22 cellular contexts compared by ENCODE assay signal in genomic region chr14:52233693-52234092, GRCh38. TPM values are rescaled to one million over a fixed set of nuclear protein-coding genes. Genes with fewer than 3 reads are reported as not detected.
DNase-seq lines count a peak whose midpoint lies in the region; TF ChIP-seq lines count a peak whose summit lies in the region.
"Had no signal": no experiment of that assay in that cellular context is flagged by ENCODE, and none has a peak within 500 bp of the region (broad histone marks: within the 10 kb centered on the region; RNA-seq: fewer than 3 reads in every experiment).

No MANE protein-coding gene starts in this region.

- H3K9me3 ChIP-seq in neutrophil (no peaks in the 10 kb centered on the region), testis (no peaks in the 10 kb centered on the region)
- H3K9me3 ChIP-seq: BLaER1 had no signal

- H3K27me3 ChIP-seq in neutrophil (no peaks in the 10 kb centered on the region), testis (no peaks in the 10 kb centered on the region)
- H3K27me3 ChIP-seq: BLaER1 had no signal

- H3K27ac ChIP-seq in VCaP (peak overlapping the region; percentile 42), neutrophil (peak overlapping the region; percentile 79), testis (no peak overlapping the region)
- H3K27ac ChIP-seq: BLaER1, C4-2B had no signal

- TF ChIP-seq CTCF in VCaP (conservative IDR thresholded peaks at IDR 0.05): no peak
- TF ChIP-seq CTCF in neutrophil (IDR thresholded peaks at IDR 0.05): no peak
- no peak for TF ChIP-seq CTCF in testis (IDR thresholded peaks at IDR 0.05)

- TF ChIP-seq POLR2A in testis (IDR thresholded peaks at IDR 0.05): no peak

- intact Hi-C loops in testis (cut with DNase I; ENCODE audit: low total_unique reads): no loop called here

- H3K4me1 ChIP-seq in neutrophil (ENCODE audit: control insufficient read depth in 1 of 2, insufficient read depth in 1 of 2, low read depth in 1 of 2, low read length in 1 of 2) (peaks cover 39 to 48% of the 10 kb centered on the region in 2 experiments), testis (no peaks in the 10 kb centered on the region)

- H3K4me3 ChIP-seq in neutrophil (ENCODE audit: low read depth in 1 of 2, low read length in 1 of 2) (no peak overlapping the region), testis (no peak overlapping the region)
- H3K4me3 ChIP-seq: BLaER1, GM12878, GM23338 had no signal

- H3K36me3 ChIP-seq in neutrophil: no peaks in the 10 kb centered on the region
- H3K36me3 ChIP-seq in testis (ENCODE audit: low read depth, missing control alignments): no peaks in the 10 kb centered on the region
- H3K36me3 ChIP-seq: BLaER1 had no signal

- WGBS in testis, 2 donors: 74 to 79% methylated on average over 2 of the region's 2 CpGs

- DNase-seq in NCI-H69 (lab: John Stamatoyannopoulos, UW): peak; percentile 39
- DNase-seq in testis: no peak
- no peak for DNase-seq in epidermal melanocyte (ENCODE audit: insufficient read length, low spot score)
- DNase-seq in NAMALWA (ENCODE audit: low spot score): no peak
- no peak for DNase-seq in NK-92 treated with Interleukin-12 subunit alpha and Interleukin-12 subunit beta, amount 100 ng/mL, for 24 hours (lab: John Stamatoyannopoulos, UW)
- DNase-seq: CD4-positive, CD25-positive, alpha-beta regulatory T cell; CD8-positive, alpha-beta memory T cell; DMS 273 treated with DMSO at 0.1 percent for 48 hours; DMS79; EL; GDM1; H9 had no signal

RNA-seq across cellular contexts. Expression of gene PTGDR, which starts 33.8 kb away (rescaled TPM):
- 1 to 10 TPM in 1 of 2 donors, under 1 TPM in 1; 0.16 to 1.3 TPM for total RNA-seq in testis
- polyA plus RNA-seq in testis (ENCODE audit: insufficient read depth, low read depth, low replicate concordance): 0.54 TPM
- total RNA-seq: A172, B cell, GM12878, GM23338, H4, H9 had no signal
- polyA plus RNA-seq: AG04450, GM12878 had no signal

Comparison
In these comparisons a context has a peak if more than half of its experiments do, and no peak if none do; other contexts are left out.
1. H3K27ac ChIP-seq: peak in VCaP (single experiment) and neutrophil (single experiment); none in testis (0 of 2).